16 cellular contexts compared by ENCODE assay signal in the genomic region with DNA sequence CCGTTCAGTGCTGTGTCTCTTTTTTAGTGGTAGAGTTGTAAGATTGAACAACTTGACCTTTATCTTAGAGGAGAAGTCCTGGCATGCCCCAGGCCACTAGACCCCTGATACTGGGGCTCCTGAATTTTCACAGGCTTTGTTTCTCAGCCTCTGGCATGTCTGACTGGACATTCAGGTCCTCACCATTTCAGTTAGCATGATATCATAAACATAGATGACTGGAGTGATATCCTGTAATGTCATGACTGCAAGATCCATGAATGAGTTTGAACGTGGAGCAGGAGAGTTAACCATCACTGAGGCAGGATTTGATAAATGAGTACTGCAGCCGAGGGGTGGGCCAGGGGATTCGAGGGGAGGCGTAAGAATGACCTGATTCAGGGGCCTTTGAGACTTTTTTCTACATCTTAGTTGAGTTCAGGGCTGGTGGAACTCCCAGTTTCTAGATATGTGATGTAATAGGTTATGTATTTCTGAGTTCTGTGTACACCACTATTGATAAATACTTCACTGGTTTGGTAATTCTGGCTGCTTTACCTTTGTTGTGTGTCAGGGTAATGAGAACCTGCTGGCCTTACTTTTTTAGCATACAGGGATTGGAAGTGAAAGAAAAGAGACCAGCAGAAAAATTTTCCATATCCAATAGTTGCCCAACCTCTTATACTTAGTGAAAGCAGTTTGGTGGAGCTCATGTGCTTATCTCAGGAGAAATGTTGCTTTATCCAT.
DNase-seq lines count a peak whose midpoint lies in the region; ATAC-seq, FAIRE-seq and TF ChIP-seq lines count a peak whose summit lies in the region.
"Had no signal": no experiment of that assay in that cellular context is flagged by ENCODE, and none has a peak within 500 bp of the region (broad histone marks: within the 10 kb centered on the region; RNA-seq: fewer than 3 reads in every experiment).

No MANE protein-coding gene starts in this region.

- H3K36me3 Mint-ChIP-seq in CD8-positive, alpha-beta memory T cell, result peaks cover 8 to 90% (median 33%) of the 10 kb centered on the region in 3 donors
- peaks cover 13 to 84% (median 46%) of the 10 kb centered on the region in 3 donors for H3K36me3 Mint-ChIP-seq in naive thymus-derived CD8-positive, alpha-beta T cell

- TF ChIP-seq EP300 in ovary (IDR thresholded peaks at IDR 0.05), result no peak

- ATAC-seq in naive thymus-derived CD8-positive, alpha-beta T cell, result no peak
- ATAC-seq in heart left ventricle, result no peak
- ATAC-seq: PC-3 had no signal

- H3K9me3 ChIP-seq in CD8-positive, alpha-beta memory T cell (ENCODE audit: low read length), result no peaks in the 10 kb centered on the region
- H3K9me3 ChIP-seq in ovary (no peaks in the 10 kb centered on the region), heart left ventricle (no peaks in the 10 kb centered on the region), small intestine (ENCODE audit: control insufficient read depth, low read depth) (no peaks in the 10 kb centered on the region)

- POLR2A ChIA-PET in CD8-positive, alpha-beta memory T cell (lab: Charles Lee), result no interaction called here
- POLR2A ChIA-PET in naive thymus-derived CD8-positive, alpha-beta T cell (lab: Charles Lee), result no interaction called here

- WGBS in ovary, 3 donors, result 47 to 69% (median 61%) methylated on average over 5 of the region's 5 CpGs
- WGBS in heart left ventricle, 4 donors, result 65 to 87% (median 83%) methylated on average over 5 of the region's 5 CpGs
- WGBS in small intestine, 3 donors, result 78 to 90% (median 84%) methylated on average over 5 of the region's 5 CpGs

- DNase-seq in CD8-positive, alpha-beta memory T cell, result no peak
- peak; percentile 8 for DNase-seq in HuH-7.5 (ENCODE audit: low spot score)
- DNase-seq in fibroblast of villous mesenchyme (ENCODE audit: low read depth), result peak; percentile 24
- DNase-seq in ovary, result no peak
- no peak for DNase-seq in naive thymus-derived CD8-positive, alpha-beta T cell
- no peak for DNase-seq in heart left ventricle
- no peak for DNase-seq in small intestine
- DNase-seq in brain microvascular endothelial cell, result no peak
- DNase-seq: CD4-positive, CD25-positive, alpha-beta regulatory T cell; KG1; NCI-H1436; NCI-H2029; NCI-H748 treated with DMSO at 0.1 percent for 48 hours; PC-3 had no signal

- no peak overlapping the region for H3K27ac ChIP-seq in CD8-positive, alpha-beta memory T cell (ENCODE audit: low read depth, low read length)
- H3K27ac ChIP-seq in ovary (peak overlapping the region; percentile 6 to 41), heart left ventricle (no peak overlapping the region), small intestine (ENCODE audit: low read depth in 1 of 2, low read length in 1 of 2) (no peak overlapping the region), brain microvascular endothelial cell (no peak overlapping the region)
- H3K27ac ChIP-seq: RWPE1 had no signal

- no peak for TF ChIP-seq POLR2A in ovary (IDR thresholded peaks at IDR 0.05)
- no peak for TF ChIP-seq POLR2A in heart left ventricle (IDR thresholded peaks at IDR 0.05)

- peak overlapping the region in 1 of 7 donors; percentile 61 for H3K4me3 Mint-ChIP-seq in CD8-positive, alpha-beta memory T cell
- H3K4me3 Mint-ChIP-seq in naive thymus-derived CD8-positive, alpha-beta T cell, result no peak overlapping the region
- H3K4me3 Mint-ChIP-seq: B cell; CD4-positive, CD25-positive, alpha-beta regulatory T cell had no signal

- no peak for FAIRE-seq in small intestine (lab: Jason Lieb, UNC)

- no peaks in the 10 kb centered on the region for H3K27me3 ChIP-seq in CD8-positive, alpha-beta memory T cell (ENCODE audit: insufficient read depth, low read length, poor library complexity, severe bottlenecking)
- H3K27me3 ChIP-seq in ovary (no peaks in the 10 kb centered on the region), heart left ventricle (no peaks in the 10 kb centered on the region), small intestine (ENCODE audit: control insufficient read depth in 2 of 2, insufficient read depth in 2 of 2, low read length in 2 of 2) (no peaks in the 10 kb centered on the region), brain microvascular endothelial cell (replicated peaks) (no peaks in the 10 kb centered on the region)

- H3K27me3 Mint-ChIP-seq in CD8-positive, alpha-beta memory T cell, result no peaks in the 10 kb centered on the region
- no peaks in the 10 kb centered on the region for H3K27me3 Mint-ChIP-seq in naive thymus-derived CD8-positive, alpha-beta T cell
- H3K27me3 Mint-ChIP-seq: B cell; CD4-positive, CD25-positive, alpha-beta regulatory T cell had no signal

- peaks cover 39% of the 10 kb centered on the region for H3K36me3 ChIP-seq in CD8-positive, alpha-beta memory T cell (ENCODE audit: insufficient read depth, low read length)
- H3K36me3 ChIP-seq in ovary, result no peaks in the 10 kb centered on the region
- H3K36me3 ChIP-seq in heart left ventricle, result peaks cover 0 to 90% (median 70%) of the 10 kb centered on the region in 9 donors
- peaks cover 5 to 10% of the 10 kb centered on the region in 2 donors for H3K36me3 ChIP-seq in small intestine (ENCODE audit: control insufficient read depth in 2 of 2, insufficient read depth in 2 of 2, low read length in 2 of 2)
- H3K36me3 ChIP-seq in brain microvascular endothelial cell (replicated peaks), result no peaks in the 10 kb centered on the region

- no peaks in the 10 kb centered on the region for H3K4me1 ChIP-seq in CD8-positive, alpha-beta memory T cell (ENCODE audit: insufficient read depth, low read length)
- H3K4me1 ChIP-seq in ovary (ENCODE audit: insufficient read depth) (peaks cover 1% of the 10 kb centered on the region), heart left ventricle (no peaks in the 10 kb centered on the region), small intestine (ENCODE audit: control insufficient read depth in 2 of 2, insufficient read depth in 1 of 2, low read depth in 1 of 2, low read length in 1 of 2) (no peaks in the 10 kb centered on the region)

- in situ Hi-C loops in brain microvascular endothelial cell (cut with HindIII; ENCODE audit: low pct_ligation_motif_present, low sequenced_read_pairs), result no loop called here

- peaks cover 0 to 2% (median 0%) of the 10 kb centered on the region in 3 donors for H3K4me1 Mint-ChIP-seq in CD8-positive, alpha-beta memory T cell
- peaks cover 0 to 3% (median 0%) of the 10 kb centered on the region in 4 donors for H3K4me1 Mint-ChIP-seq in naive thymus-derived CD8-positive, alpha-beta T cell
- H3K4me1 Mint-ChIP-seq: B cell had no signal

- no peak for TF ChIP-seq CTCF in fibroblast of villous mesenchyme (IDR thresholded peaks at IDR 0.05; ENCODE audit: insufficient read depth, low read depth, low read length)
- no peak for TF ChIP-seq CTCF in ovary (IDR thresholded peaks at IDR 0.05)
- no peak for TF ChIP-seq CTCF in heart left ventricle (IDR thresholded peaks at IDR 0.05)
- no peak for TF ChIP-seq CTCF in brain microvascular endothelial cell (IDR thresholded peaks at IDR 0.05; ENCODE audit: low read depth, low read length, missing control alignments)

- peak overlapping the region in 5 of 8 donors; percentile 7 to 48 (median 33) for H3K27ac Mint-ChIP-seq in CD8-positive, alpha-beta memory T cell
- no peak overlapping the region for H3K27ac Mint-ChIP-seq in naive thymus-derived CD8-positive, alpha-beta T cell
- H3K27ac Mint-ChIP-seq: B cell; CD4-positive, CD25-positive, alpha-beta regulatory T cell had no signal

- H3K4me3 ChIP-seq in CD8-positive, alpha-beta memory T cell (ENCODE audit: low read length), result no peak overlapping the region
- no peak overlapping the region for H3K4me3 ChIP-seq in fibroblast of villous mesenchyme (ENCODE audit: low read depth, low read length)
- H3K4me3 ChIP-seq in ovary, result no peak overlapping the region
- H3K4me3 ChIP-seq in heart left ventricle, result no peak overlapping the region
- H3K4me3 ChIP-seq in small intestine (ENCODE audit: low read depth in 1 of 2, low read length in 2 of 2), result no peak overlapping the region
- no peak overlapping the region for H3K4me3 ChIP-seq in brain microvascular endothelial cell (ENCODE audit: low read depth, low read length)

- CTCF ChIA-PET in CD8-positive, alpha-beta memory T cell (lab: Charles Lee), result no interaction called here

- H3K9me3 Mint-ChIP-seq in CD8-positive, alpha-beta memory T cell, result no peaks in the 10 kb centered on the region
- no peaks in the 10 kb centered on the region for H3K9me3 Mint-ChIP-seq in naive thymus-derived CD8-positive, alpha-beta T cell
- H3K9me3 Mint-ChIP-seq: CD4-positive, CD25-positive, alpha-beta regulatory T cell had no signal

- intact Hi-C loops in ovary (cut with DNase I), result no loop called here
- intact Hi-C loops in heart left ventricle (cut with DNase I), result no loop called here

Comparison
In these comparisons a context has a peak if more than half of its experiments do, and no peak if none do; other contexts are left out.
1. DNase-seq: peak in HuH-7.5 (single experiment) and fibroblast of villous mesenchyme (single experiment); none in CD8-positive, alpha-beta memory T cell (0 of 5), ovary (0 of 5), naive thymus-derived CD8-positive, alpha-beta T cell (0 of 10), heart left ventricle (0 of 5), small intestine (single experiment) and brain microvascular endothelial cell (single experiment).
2. H3K27ac ChIP-seq: peak in ovary (2 of 2); none in CD8-positive, alpha-beta memory T cell (single experiment), heart left ventricle (0 of 12), small intestine (0 of 2) and brain microvascular endothelial cell (single experiment).
3. H3K27ac Mint-ChIP-seq: peak in CD8-positive, alpha-beta memory T cell (5 of 8); none in naive thymus-derived CD8-positive, alpha-beta T cell (0 of 10).